In the genomic region with DNA sequence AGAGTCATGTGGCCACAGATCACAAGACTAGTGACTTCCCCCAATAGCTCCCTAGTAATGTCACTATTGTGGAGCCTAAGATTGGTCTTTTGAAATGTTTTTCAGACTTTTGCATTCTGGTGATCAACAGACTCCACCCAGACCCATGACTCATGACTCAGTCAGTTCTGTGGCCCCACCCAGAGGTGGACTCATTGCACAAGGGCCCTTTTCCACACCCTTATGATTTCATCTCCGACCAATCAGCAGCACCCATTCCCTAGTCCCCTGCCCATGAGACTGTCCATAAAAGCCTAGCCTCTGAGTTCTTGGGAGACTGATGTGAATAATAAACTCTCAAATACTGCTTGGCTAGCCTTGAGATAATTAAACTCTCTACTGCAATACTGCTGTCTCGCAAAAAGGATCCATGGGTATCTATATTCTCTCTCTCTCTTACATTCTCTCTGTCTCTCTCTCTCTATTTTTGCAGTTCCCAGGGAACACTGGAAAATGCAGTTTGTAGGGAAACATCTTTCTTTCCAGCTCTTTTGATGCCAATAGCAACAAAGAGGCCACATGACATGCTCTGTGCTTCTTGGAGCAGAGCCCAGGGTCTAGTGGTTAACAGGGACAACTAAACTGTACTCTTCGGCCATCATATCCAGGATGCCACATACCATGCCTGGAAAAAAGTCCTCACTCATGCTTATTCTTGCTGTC, we compare ENCODE assay signal across 1 cellular context.
TF ChIP-seq lines count a peak whose summit lies in the region.

No MANE protein-coding gene starts in this region.

TF ChIP-seq in HEK293, 187 proteins besides CTCF, POLR2A, EP300 and RAD21 (continued from another document and continues in another):
- TF ChIP-seq, protein P1, sequence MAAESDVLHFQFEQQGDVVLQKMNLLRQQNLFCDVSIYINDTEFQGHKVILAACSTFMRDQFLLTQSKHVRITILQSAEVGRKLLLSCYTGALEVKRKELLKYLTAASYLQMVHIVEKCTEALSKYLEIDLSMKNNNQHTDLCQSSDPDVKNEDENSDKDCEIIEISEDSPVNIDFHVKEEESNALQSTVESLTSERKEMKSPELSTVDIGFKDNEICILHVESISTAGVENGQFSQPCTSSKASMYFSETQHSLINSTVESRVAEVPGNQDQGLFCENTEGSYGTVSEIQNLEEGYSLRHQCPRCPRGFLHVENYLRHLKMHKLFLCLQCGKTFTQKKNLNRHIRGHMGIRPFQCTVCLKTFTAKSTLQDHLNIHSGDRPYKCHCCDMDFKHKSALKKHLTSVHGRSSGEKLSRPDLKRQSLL (tag by site-specific recombination; IDR thresholded peaks at IDR 0.05), result no peak
- TF ChIP-seq KLF1 (tag by site-specific recombination; IDR thresholded peaks at IDR 0.05), result peak; percentile 71
- TF ChIP-seq ZNF621 (tag by site-specific recombination; IDR thresholded peaks at IDR 0.05), result no peak
- no peak for TF ChIP-seq WT1 (tag by site-specific recombination; IDR thresholded peaks at IDR 0.05)
- TF ChIP-seq, protein P2, sequence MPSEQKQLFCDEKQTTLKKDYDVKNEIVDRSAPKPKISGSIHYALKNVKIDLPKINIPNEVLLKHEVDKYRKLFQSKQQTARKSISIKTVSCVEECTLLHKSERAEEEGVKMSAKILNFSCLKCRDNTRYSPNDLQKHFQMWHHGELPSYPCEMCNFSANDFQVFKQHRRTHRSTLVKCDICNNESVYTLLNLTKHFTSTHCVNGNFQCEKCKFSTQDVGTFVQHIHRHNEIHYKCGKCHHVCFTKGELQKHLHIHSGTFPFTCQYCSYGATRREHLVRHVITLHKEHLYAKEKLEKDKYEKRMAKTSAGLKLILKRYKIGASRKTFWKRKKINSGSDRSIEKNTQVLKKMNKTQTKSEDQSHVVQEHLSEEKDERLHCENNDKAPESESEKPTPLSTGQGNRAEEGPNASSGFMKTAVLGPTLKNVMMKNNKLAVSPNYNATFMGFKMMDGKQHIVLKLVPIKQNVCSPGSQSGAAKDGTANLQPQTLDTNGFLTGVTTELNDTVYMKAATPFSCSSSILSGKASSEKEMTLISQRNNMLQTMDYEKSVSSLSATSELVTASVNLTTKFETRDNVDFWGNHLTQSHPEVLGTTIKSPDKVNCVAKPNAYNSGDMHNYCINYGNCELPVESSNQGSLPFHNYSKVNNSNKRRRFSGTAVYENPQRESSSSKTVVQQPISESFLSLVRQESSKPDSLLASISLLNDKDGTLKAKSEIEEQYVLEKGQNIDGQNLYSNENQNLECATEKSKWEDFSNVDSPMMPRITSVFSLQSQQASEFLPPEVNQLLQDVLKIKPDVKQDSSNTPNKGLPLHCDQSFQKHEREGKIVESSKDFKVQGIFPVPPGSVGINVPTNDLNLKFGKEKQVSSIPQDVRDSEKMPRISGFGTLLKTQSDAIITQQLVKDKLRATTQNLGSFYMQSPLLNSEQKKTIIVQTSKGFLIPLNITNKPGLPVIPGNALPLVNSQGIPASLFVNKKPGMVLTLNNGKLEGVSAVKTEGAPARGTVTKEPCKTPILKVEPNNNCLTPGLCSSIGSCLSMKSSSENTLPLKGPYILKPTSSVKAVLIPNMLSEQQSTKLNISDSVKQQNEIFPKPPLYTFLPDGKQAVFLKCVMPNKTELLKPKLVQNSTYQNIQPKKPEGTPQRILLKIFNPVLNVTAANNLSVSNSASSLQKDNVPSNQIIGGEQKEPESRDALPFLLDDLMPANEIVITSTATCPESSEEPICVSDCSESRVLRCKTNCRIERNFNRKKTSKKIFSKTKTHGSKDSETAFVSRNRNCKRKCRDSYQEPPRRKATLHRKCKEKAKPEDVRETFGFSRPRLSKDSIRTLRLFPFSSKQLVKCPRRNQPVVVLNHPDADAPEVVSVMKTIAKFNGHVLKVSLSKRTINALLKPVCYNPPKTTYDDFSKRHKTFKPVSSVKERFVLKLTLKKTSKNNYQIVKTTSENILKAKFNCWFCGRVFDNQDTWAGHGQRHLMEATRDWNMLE (tag by site-specific recombination; conservative IDR thresholded peaks at IDR 0.05; ENCODE audit: low read depth), result no peak
- no peak for TF ChIP-seq ZNF175 (tag by site-specific recombination; IDR thresholded peaks at IDR 0.05)
- no peak for TF ChIP-seq ZNF2 (tag by site-specific recombination; IDR thresholded peaks at IDR 0.05)
- no peak for TF ChIP-seq MEIS1 (CRISPR knock-in tag; IDR thresholded peaks at IDR 0.05; ENCODE audit: borderline replicate concordance)
- TF ChIP-seq, protein P3, sequence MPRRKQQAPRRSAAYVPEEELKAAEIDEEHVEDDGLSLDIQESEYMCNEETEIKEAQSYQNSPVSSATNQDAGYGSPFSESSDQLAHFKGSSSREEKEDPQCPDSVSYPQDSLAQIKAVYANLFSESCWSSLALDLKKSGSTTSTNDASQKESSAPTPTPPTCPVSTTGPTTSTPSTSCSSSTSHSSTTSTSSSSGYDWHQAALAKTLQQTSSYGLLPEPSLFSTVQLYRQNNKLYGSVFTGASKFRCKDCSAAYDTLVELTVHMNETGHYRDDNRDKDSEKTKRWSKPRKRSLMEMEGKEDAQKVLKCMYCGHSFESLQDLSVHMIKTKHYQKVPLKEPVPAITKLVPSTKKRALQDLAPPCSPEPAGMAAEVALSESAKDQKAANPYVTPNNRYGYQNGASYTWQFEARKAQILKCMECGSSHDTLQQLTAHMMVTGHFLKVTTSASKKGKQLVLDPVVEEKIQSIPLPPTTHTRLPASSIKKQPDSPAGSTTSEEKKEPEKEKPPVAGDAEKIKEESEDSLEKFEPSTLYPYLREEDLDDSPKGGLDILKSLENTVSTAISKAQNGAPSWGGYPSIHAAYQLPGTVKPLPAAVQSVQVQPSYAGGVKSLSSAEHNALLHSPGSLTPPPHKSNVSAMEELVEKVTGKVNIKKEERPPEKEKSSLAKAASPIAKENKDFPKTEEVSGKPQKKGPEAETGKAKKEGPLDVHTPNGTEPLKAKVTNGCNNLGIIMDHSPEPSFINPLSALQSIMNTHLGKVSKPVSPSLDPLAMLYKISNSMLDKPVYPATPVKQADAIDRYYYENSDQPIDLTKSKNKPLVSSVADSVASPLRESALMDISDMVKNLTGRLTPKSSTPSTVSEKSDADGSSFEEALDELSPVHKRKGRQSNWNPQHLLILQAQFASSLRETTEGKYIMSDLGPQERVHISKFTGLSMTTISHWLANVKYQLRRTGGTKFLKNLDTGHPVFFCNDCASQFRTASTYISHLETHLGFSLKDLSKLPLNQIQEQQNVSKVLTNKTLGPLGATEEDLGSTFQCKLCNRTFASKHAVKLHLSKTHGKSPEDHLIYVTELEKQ (tag by site-specific recombination; IDR thresholded peaks at IDR 0.05; ENCODE audit: borderline replicate concordance), result no peak
- TF ChIP-seq ZNF776 (tag by site-specific recombination; IDR thresholded peaks at IDR 0.05; ENCODE audit: borderline replicate concordance), result no peak
- TF ChIP-seq, protein P4, sequence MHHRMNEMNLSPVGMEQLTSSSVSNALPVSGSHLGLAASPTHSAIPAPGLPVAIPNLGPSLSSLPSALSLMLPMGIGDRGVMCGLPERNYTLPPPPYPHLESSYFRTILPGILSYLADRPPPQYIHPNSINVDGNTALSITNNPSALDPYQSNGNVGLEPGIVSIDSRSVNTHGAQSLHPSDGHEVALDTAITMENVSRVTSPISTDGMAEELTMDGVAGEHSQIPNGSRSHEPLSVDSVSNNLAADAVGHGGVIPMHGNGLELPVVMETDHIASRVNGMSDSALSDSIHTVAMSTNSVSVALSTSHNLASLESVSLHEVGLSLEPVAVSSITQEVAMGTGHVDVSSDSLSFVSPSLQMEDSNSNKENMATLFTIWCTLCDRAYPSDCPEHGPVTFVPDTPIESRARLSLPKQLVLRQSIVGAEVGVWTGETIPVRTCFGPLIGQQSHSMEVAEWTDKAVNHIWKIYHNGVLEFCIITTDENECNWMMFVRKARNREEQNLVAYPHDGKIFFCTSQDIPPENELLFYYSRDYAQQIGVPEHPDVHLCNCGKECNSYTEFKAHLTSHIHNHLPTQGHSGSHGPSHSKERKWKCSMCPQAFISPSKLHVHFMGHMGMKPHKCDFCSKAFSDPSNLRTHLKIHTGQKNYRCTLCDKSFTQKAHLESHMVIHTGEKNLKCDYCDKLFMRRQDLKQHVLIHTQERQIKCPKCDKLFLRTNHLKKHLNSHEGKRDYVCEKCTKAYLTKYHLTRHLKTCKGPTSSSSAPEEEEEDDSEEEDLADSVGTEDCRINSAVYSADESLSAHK (tag by site-specific recombination; IDR thresholded peaks at IDR 0.05), result no peak
- TF ChIP-seq, protein P5, sequence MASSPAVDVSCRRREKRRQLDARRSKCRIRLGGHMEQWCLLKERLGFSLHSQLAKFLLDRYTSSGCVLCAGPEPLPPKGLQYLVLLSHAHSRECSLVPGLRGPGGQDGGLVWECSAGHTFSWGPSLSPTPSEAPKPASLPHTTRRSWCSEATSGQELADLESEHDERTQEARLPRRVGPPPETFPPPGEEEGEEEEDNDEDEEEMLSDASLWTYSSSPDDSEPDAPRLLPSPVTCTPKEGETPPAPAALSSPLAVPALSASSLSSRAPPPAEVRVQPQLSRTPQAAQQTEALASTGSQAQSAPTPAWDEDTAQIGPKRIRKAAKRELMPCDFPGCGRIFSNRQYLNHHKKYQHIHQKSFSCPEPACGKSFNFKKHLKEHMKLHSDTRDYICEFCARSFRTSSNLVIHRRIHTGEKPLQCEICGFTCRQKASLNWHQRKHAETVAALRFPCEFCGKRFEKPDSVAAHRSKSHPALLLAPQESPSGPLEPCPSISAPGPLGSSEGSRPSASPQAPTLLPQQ (tag by site-specific recombination; IDR thresholded peaks at IDR 0.05), result no peak
- TF ChIP-seq SETDB1 (IDR thresholded peaks at IDR 0.05; ENCODE audit: insufficient read length, low read length), result peak; percentile 97
- TF ChIP-seq, protein P6, sequence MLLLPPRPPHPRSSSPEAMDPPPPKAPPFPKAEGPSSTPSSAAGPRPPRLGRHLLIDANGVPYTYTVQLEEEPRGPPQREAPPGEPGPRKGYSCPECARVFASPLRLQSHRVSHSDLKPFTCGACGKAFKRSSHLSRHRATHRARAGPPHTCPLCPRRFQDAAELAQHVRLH (tag by site-specific recombination; IDR thresholded peaks at IDR 0.05), result no peak
- TF ChIP-seq, protein P7, sequence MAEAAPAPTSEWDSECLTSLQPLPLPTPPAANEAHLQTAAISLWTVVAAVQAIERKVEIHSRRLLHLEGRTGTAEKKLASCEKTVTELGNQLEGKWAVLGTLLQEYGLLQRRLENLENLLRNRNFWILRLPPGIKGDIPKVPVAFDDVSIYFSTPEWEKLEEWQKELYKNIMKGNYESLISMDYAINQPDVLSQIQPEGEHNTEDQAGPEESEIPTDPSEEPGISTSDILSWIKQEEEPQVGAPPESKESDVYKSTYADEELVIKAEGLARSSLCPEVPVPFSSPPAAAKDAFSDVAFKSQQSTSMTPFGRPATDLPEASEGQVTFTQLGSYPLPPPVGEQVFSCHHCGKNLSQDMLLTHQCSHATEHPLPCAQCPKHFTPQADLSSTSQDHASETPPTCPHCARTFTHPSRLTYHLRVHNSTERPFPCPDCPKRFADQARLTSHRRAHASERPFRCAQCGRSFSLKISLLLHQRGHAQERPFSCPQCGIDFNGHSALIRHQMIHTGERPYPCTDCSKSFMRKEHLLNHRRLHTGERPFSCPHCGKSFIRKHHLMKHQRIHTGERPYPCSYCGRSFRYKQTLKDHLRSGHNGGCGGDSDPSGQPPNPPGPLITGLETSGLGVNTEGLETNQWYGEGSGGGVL (tag by site-specific recombination; IDR thresholded peaks at IDR 0.05), result no peak
- no peak for TF ChIP-seq OSR2 (tag by site-specific recombination; IDR thresholded peaks at IDR 0.05)
- no peak for TF ChIP-seq RBAK (tag by site-specific recombination; IDR thresholded peaks at IDR 0.05)
- TF ChIP-seq ZBTB17 (tag by site-specific recombination; IDR thresholded peaks at IDR 0.05), result 0 out of 2 replicates have a peak, but pooled peaks have one; percentile 19
- TF ChIP-seq ZNF660 (tag by site-specific recombination; IDR thresholded peaks at IDR 0.05), result no peak
- no peak for TF ChIP-seq ZNF654 (tag by site-specific recombination; IDR thresholded peaks at IDR 0.05; ENCODE audit: low read depth)
- TF ChIP-seq ZNF292 (tag by site-specific recombination; IDR thresholded peaks at IDR 0.05; ENCODE audit: borderline replicate concordance, low read depth), result no peak
- no peak for TF ChIP-seq ZNF416 (tag by site-specific recombination; IDR thresholded peaks at IDR 0.05)
- TF ChIP-seq ZNF404 (tag by site-specific recombination; IDR thresholded peaks at IDR 0.05), result no peak
- TF ChIP-seq, protein P8, sequence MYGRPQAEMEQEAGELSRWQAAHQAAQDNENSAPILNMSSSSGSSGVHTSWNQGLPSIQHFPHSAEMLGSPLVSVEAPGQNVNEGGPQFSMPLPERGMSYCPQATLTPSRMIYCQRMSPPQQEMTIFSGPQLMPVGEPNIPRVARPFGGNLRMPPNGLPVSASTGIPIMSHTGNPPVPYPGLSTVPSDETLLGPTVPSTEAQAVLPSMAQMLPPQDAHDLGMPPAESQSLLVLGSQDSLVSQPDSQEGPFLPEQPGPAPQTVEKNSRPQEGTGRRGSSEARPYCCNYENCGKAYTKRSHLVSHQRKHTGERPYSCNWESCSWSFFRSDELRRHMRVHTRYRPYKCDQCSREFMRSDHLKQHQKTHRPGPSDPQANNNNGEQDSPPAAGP (tag by site-specific recombination; IDR thresholded peaks at IDR 0.05), result peak; percentile 84
- TF ChIP-seq SALL2 (tag by site-specific recombination; IDR thresholded peaks at IDR 0.05; ENCODE audit: borderline replicate concordance), result no peak
- no peak for TF ChIP-seq ZNF433 (tag by site-specific recombination; IDR thresholded peaks at IDR 0.05; ENCODE audit: low read depth)
- peak; percentile 62 for TF ChIP-seq ZBTB48 (tag by site-specific recombination; IDR thresholded peaks at IDR 0.05)
- TF ChIP-seq ZNF558 (tag by site-specific recombination; IDR thresholded peaks at IDR 0.05), result no peak
- no peak for TF ChIP-seq ZNF560 (tag by site-specific recombination; IDR thresholded peaks at IDR 0.05; ENCODE audit: borderline replicate concordance)
- TF ChIP-seq ZNF350 (tag by site-specific recombination; IDR thresholded peaks at IDR 0.05), result peak; percentile 93
- TF ChIP-seq ZBTB20 (tag by site-specific recombination; IDR thresholded peaks at IDR 0.05), result no peak
- no peak for TF ChIP-seq ZNF354C (tag by site-specific recombination; IDR thresholded peaks at IDR 0.05; ENCODE audit: borderline replicate concordance, low read depth)
- no peak for TF ChIP-seq GFI1B (tag by site-specific recombination; IDR thresholded peaks at IDR 0.05)
- TF ChIP-seq, protein P9, sequence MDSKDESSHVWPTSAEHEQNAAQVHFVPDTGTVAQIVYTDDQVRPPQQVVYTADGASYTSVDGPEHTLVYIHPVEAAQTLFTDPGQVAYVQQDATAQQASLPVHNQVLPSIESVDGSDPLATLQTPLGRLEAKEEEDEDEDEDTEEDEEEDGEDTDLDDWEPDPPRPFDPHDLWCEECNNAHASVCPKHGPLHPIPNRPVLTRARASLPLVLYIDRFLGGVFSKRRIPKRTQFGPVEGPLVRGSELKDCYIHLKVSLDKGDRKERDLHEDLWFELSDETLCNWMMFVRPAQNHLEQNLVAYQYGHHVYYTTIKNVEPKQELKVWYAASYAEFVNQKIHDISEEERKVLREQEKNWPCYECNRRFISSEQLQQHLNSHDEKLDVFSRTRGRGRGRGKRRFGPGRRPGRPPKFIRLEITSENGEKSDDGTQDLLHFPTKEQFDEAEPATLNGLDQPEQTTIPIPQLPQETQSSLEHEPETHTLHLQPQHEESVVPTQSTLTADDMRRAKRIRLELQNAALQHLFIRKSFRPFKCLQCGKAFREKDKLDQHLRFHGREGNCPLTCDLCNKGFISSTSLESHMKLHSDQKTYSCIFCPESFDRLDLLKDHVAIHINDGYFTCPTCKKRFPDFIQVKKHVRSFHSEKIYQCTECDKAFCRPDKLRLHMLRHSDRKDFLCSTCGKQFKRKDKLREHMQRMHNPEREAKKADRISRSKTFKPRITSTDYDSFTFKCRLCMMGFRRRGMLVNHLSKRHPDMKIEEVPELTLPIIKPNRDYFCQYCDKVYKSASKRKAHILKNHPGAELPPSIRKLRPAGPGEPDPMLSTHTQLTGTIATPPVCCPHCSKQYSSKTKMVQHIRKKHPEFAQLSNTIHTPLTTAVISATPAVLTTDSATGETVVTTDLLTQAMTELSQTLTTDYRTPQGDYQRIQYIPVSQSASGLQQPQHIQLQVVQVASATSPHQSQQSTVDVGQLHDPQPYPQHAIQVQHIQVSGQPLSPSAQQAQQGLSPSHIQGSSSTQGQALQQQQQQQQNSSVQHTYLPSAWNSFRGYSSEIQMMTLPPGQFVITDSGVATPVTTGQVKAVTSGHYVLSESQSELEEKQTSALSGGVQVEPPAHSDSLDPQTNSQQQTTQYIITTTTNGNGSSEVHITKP (tag by site-specific recombination; IDR thresholded peaks at IDR 0.05), result no peak
